ENCODE assay signal across 1 cellular context in genomic region chr11:118687906-118688305, GRCh38.
TF ChIP-seq lines count a peak whose summit lies in the region.

No MANE protein-coding gene starts in this region.

TF ChIP-seq in H1, 55 proteins besides CTCF, POLR2A, EP300 and RAD21 (continued from another document):
- TF ChIP-seq RBBP5 (IDR thresholded peaks at IDR 0.05; ENCODE audit: borderline replicate concordance, low read depth, low read length), result no peak
- TF ChIP-seq HDAC2 (IDR thresholded peaks at IDR 0.05; ENCODE audit: borderline replicate concordance in 1 of 2, low read depth in 2 of 2, low read length in 2 of 2), result no peak
- no peak for TF ChIP-seq KDM1A (IDR thresholded peaks at IDR 0.05; ENCODE audit: borderline replicate concordance, low read length)
- TF ChIP-seq CHD1 (IDR thresholded peaks at IDR 0.05; ENCODE audit: low read depth, low read length), result no peak
- no peak for TF ChIP-seq ATF3 (IDR thresholded peaks at IDR 0.05; ENCODE audit: insufficient read depth, low read depth, low read length)
- TF ChIP-seq CHD7 (IDR thresholded peaks at IDR 0.05; ENCODE audit: insufficient replicate concordance, low read length), result no peak
